8 cellular contexts compared by ENCODE assay signal in the genomic region with DNA sequence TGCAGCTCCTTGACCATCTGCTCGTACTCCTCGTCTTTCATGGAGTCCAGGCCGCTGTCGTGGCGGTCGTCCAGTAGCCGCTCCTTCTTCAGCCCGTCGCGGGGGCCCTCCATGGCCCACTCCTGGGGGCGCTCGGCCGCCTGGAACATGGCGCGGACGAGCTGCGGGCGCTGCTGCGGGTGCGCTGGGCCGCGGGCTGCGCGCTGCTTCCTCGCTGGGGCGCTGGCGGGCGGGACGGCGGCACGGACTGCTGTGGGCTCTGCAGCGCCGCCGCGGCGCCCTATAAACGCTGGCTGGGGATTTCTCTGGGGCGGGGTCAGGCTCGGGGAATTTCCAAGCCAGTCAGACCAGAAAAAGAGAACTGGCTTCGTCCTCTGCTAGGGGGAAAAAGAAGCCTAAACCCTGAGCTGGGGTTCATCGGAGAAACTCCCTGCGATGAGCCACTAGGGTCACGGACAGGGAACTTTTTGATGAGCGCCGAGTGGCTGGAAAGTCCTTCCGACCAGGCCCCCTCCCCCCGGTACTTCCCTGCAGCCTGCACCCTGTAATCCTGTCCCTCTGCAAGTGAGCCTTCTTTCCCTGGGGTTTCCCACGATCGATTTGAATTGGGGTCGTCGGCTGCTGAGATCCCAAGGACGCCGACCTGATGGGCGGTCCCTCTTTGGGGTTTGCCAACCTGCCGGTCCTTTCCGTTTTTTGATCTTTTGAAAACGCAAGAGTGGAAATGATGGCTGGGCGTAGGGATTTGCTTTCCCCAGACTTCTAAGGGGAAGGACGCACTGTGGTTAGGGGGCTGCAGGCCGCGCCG. TPM values are rescaled to one million over a fixed set of nuclear protein-coding genes. Genes with fewer than 3 reads are reported as not detected.
DNase-seq lines count a peak whose midpoint lies in the region; ATAC-seq and TF ChIP-seq lines count a peak whose summit lies in the region.

A gene with protein sequence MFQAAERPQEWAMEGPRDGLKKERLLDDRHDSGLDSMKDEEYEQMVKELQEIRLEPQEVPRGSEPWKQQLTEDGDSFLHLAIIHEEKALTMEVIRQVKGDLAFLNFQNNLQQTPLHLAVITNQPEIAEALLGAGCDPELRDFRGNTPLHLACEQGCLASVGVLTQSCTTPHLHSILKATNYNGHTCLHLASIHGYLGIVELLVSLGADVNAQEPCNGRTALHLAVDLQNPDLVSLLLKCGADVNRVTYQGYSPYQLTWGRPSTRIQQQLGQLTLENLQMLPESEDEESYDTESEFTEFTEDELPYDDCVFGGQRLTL (minus strand): TSS at position 254 of the 808 bp plus-strand sequence. CDS start 105 bp downstream, at position 149.

- no peaks in the 10 kb centered on the region for H3K27me3 Mint-ChIP-seq in central memory CD8-positive, alpha-beta T cell

- H3K36me3 Mint-ChIP-seq in central memory CD8-positive, alpha-beta T cell (ENCODE audit: insufficient read depth): peaks cover 50% of the 10 kb centered on the region

- no peaks in the 10 kb centered on the region for H3K9me3 Mint-ChIP-seq in central memory CD8-positive, alpha-beta T cell

- peak within 1 kb of the TSS; percentile 99 for H3K27ac Mint-ChIP-seq in central memory CD8-positive, alpha-beta T cell (ENCODE audit: low read depth)

- DNase-seq in AML-193 (lab: John Stamatoyannopoulos, UW) (peak; percentile 88 to 91), NCI-H446 treated with DMSO at 0.1 percent for 48 hours (lab: John Stamatoyannopoulos, UW) (peak; percentile 57), kidney epithelial cell (ENCODE audit: low read depth) (peak; percentile 44)
- DNase-seq in central memory CD8-positive, alpha-beta T cell (ENCODE audit: low spot score in 2 of 2): peak; percentile 92 to 95
- DNase-seq in stimulated activated CD4-positive, alpha-beta T cell treated with anti-CD3 and anti-CD28 coated beads, Interleukin-1b, Interleukin-23, amount 100 ng/mL, for 1 hour (ENCODE audit: low read depth in 2 of 2): peak; percentile 91 to 96

- no peaks in the 10 kb centered on the region for H3K27me3 ChIP-seq in kidney epithelial cell (ENCODE audit: control insufficient read depth, insufficient read depth, low read length)

- TF ChIP-seq CTCF in kidney epithelial cell (IDR thresholded peaks at IDR 0.05; ENCODE audit: insufficient read depth, low read length, poor library complexity, severe bottlenecking): peak; percentile 21

- ATAC-seq in GM19025 (IDR thresholded peaks at IDR 0.05; ENCODE audit: low read depth, unreplicated experiment) (peak; percentile 48), HG03280 (IDR thresholded peaks at IDR 0.05; ENCODE audit: unreplicated experiment) (peak; percentile 60)
- peak; percentile 61 to 64 for ATAC-seq in activated CD4-positive, CD25-positive, alpha-beta regulatory T cell treated with anti-CD3 and anti-CD28 coated beads, Interleukin-2, amount 50 U/mL, for 24 hours
- ATAC-seq in central memory CD8-positive, alpha-beta T cell (replicated peaks; ENCODE audit: extremely low read depth, poor library complexity, severe bottlenecking): peak; percentile 55

- H3K4me3 ChIP-seq in kidney epithelial cell (ENCODE audit: low read depth, low read length): peak within 1 kb of the TSS; percentile 95

- H3K4me3 Mint-ChIP-seq in central memory CD8-positive, alpha-beta T cell: peak within 1 kb of the TSS; percentile 92

- peaks cover 58% of the 10 kb centered on the region for H3K4me1 Mint-ChIP-seq in central memory CD8-positive, alpha-beta T cell

- peaks cover 3% of the 10 kb centered on the region for H3K36me3 ChIP-seq in kidney epithelial cell (ENCODE audit: control insufficient read depth, insufficient read depth, low read length)

RNA-seq across cellular contexts. Expression of the gene that starts here (rescaled TPM):
- 196 and 240 TPM in 2 replicates for total RNA-seq in kidney epithelial cell

Comparison
In these comparisons a context has a peak if more than half of its experiments do, and no peak if none do; other contexts are left out.
1. Peak in every context shown above with its lines: DNase-seq, ATAC-seq and H3K4me3 ChIP-seq.